ENCODE assay signal across 20 cellular contexts in the genomic region with DNA sequence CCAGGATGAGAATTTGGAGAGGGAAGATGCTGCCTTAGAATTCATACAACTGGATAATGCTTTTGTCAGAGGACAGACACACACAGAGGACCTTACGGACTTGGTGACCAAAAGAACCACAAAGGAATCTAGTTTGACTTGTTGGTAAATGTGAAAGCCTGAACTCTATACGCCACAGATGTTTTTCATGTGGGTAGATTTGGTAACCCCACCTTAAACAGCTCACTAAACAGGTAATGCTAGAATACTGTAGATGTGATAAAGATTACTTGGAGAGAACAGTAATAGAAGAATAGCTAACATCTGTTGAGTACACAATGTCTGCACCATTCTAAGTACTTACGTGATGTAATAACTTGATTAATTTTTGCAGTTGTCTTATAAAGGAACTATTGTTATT. TPM values are rescaled to one million over a fixed set of nuclear protein-coding genes. Genes with fewer than 3 reads are reported as not detected.
DNase-seq lines count a peak whose midpoint lies in the region; ATAC-seq and TF ChIP-seq lines count a peak whose summit lies in the region.
"Had no signal": no experiment of that assay in that cellular context is flagged by ENCODE, and none has a peak within 500 bp of the region (broad histone marks: within the 10 kb centered on the region; RNA-seq: fewer than 3 reads in every experiment).

No MANE protein-coding gene starts in this region.

- H3K4me3 Mint-ChIP-seq in activated CD4-positive, alpha-beta T cell treated with anti-CD3 and anti-CD28 coated beads, Interleukin-2, amount 10 ng/mL, durations not matched to agents 7 days and 5 days: no peak overlapping the region
- H3K4me3 Mint-ChIP-seq in chondrocyte (ENCODE audit: unreplicated experiment) (no peak overlapping the region), natural killer cell (peak overlapping the region; percentile 46)
- H3K4me3 Mint-ChIP-seq: activated naive CD8-positive, alpha-beta T cell treated with anti-CD3 and anti-CD28 coated beads, Interleukin-2, amount 50 U/mL, for 24 hours; activated T-cell treated with anti-CD3 and anti-CD28 coated beads, Interleukin-2, amount 50 U/mL, for 4 hours; CD4-positive, CD25-positive, alpha-beta regulatory T cell had no signal

- H3K4me3 ChIP-seq in upper lobe of right lung: no peak overlapping the region
- H3K4me3 ChIP-seq: pancreas, SK-N-MC had no signal

- no peak for TF ChIP-seq CTCF in chondrocyte (IDR thresholded peaks at IDR 0.05)
- no peak for TF ChIP-seq CTCF in natural killer cell (IDR thresholded peaks at IDR 0.05)
- no peak for TF ChIP-seq CTCF in upper lobe of right lung (IDR thresholded peaks at IDR 0.05)
- TF ChIP-seq CTCF in GM10266 (IDR thresholded peaks at IDR 0.05; ENCODE audit: control insufficient read depth, insufficient read depth, low read depth, missing control alignments): no peak

- H3K27ac ChIP-seq in upper lobe of right lung: peak overlapping the region; percentile 59
- H3K27ac ChIP-seq: SK-N-MC had no signal

- CTCF ChIA-PET in activated CD4-positive, alpha-beta T cell treated with anti-CD3 and anti-CD28 coated beads, Interleukin-2, amount 10 ng/mL, durations not matched to agents 7 days and 5 days (lab: Charles Lee): interaction anchor here (0.5 to 3.0 kb wide), 5 partner anchors 7 to 432 kb away, joined by 3 to 7 read pairs (median 3); no protein-coding TSS in a partner anchor

- peaks cover 61% of the 10 kb centered on the region for H3K4me1 ChIP-seq in upper lobe of right lung

- H3K36me3 Mint-ChIP-seq in activated CD4-positive, alpha-beta T cell treated with anti-CD3 and anti-CD28 coated beads, Interleukin-2, amount 10 ng/mL, durations not matched to agents 7 days and 5 days (ENCODE audit: low read depth): peaks cover 28% of the 10 kb centered on the region
- H3K36me3 Mint-ChIP-seq in chondrocyte (ENCODE audit: low read depth): peaks cover 8% of the 10 kb centered on the region
- H3K36me3 Mint-ChIP-seq in natural killer cell: no peaks in the 10 kb centered on the region
- H3K36me3 Mint-ChIP-seq: CD4-positive, CD25-positive, alpha-beta regulatory T cell had no signal

- no peaks in the 10 kb centered on the region for H3K27me3 ChIP-seq in upper lobe of right lung
- H3K27me3 ChIP-seq: pancreas had no signal

- H3K9me3 ChIP-seq in upper lobe of right lung: no peaks in the 10 kb centered on the region
- H3K9me3 ChIP-seq: pancreas had no signal

- intact Hi-C loops in natural killer cell (cut with micrococcal nuclease): no loop called here
- intact Hi-C loops in upper lobe of right lung (cut with DNase I): no loop called here

- ATAC-seq in natural killer cell (no peak), upper lobe of right lung (no peak), GM21447 (IDR thresholded peaks at IDR 0.05; ENCODE audit: unreplicated experiment) (no peak)
- ATAC-seq: activated naive CD8-positive, alpha-beta T cell treated with anti-CD3 and anti-CD28 coated beads, Interleukin-2, amount 50 U/mL, for 24 hours; activated T-cell treated with anti-CD3 and anti-CD28 coated beads, Interleukin-2, amount 50 U/mL, for 4 hours; pancreas had no signal

- H3K27ac Mint-ChIP-seq in activated CD4-positive, alpha-beta T cell treated with anti-CD3 and anti-CD28 coated beads, Interleukin-2, amount 10 ng/mL, durations not matched to agents 7 days and 5 days: peak overlapping the region; percentile 0
- H3K27ac Mint-ChIP-seq in chondrocyte (ENCODE audit: unreplicated experiment) (peak overlapping the region; percentile 22), natural killer cell (peak overlapping the region; percentile 70 to 90)
- H3K27ac Mint-ChIP-seq: activated naive CD8-positive, alpha-beta T cell treated with anti-CD3 and anti-CD28 coated beads, Interleukin-2, amount 50 U/mL, for 24 hours had no signal

- no peak for DNase-seq in activated CD4-positive, alpha-beta T cell treated with anti-CD3 and anti-CD28 coated beads, Interleukin-2, amount 10 ng/mL, durations not matched to agents 7 days and 5 days
- DNase-seq in activated CD4-positive, alpha-beta T cell treated with anti-CD3 and anti-CD28 coated beads, Interleukin-2, amount 50 U/mL, for 4 hours: no peak
- DNase-seq in chondrocyte (ENCODE audit: low spot score) (no peak), natural killer cell (no peak), upper lobe of right lung (no peak), GM10266 (ENCODE audit: extremely low spot score) (no peak)
- no peak for DNase-seq in activated CD8-positive, alpha-beta memory T cell treated with anti-CD3 and anti-CD28 coated beads, Interleukin-2, amount 50 U/mL, for 48 hours
- DNase-seq: activated CD4-positive, alpha-beta T cell treated with anti-CD3 and anti-CD28 coated beads for 4 hours; activated naive CD8-positive, alpha-beta T cell treated with anti-CD3 and anti-CD28 coated beads, Interleukin-2, amount 50 U/mL, for 24 hours; activated T-cell treated with anti-CD3 and anti-CD28 coated beads, Interleukin-2, amount 50 U/mL, for 4 hours; DMS53; effector CD8-positive, alpha-beta T cell; foreskin fibroblast; Kasumi-1; NCI-H1105; NCI-H2107; pancreas had no signal

- POLR2A ChIA-PET in activated CD4-positive, alpha-beta T cell treated with anti-CD3 and anti-CD28 coated beads, Interleukin-2, amount 10 ng/mL, durations not matched to agents 7 days and 5 days (lab: Charles Lee): interaction anchor here (0.9 kb wide), 1 partner anchor 9 kb away, joined by 3 read pairs; no protein-coding TSS in a partner anchor

- no peaks in the 10 kb centered on the region for H3K9me3 Mint-ChIP-seq in activated CD4-positive, alpha-beta T cell treated with anti-CD3 and anti-CD28 coated beads, Interleukin-2, amount 10 ng/mL, durations not matched to agents 7 days and 5 days
- no peaks in the 10 kb centered on the region for H3K9me3 Mint-ChIP-seq in chondrocyte (ENCODE audit: low read depth)
- H3K9me3 Mint-ChIP-seq in natural killer cell: no peaks in the 10 kb centered on the region
- H3K9me3 Mint-ChIP-seq: activated naive CD8-positive, alpha-beta T cell treated with anti-CD3 and anti-CD28 coated beads, Interleukin-2, amount 50 U/mL, for 24 hours; activated T-cell treated with anti-CD3 and anti-CD28 coated beads, Interleukin-2, amount 50 U/mL, for 4 hours; CD4-positive, CD25-positive, alpha-beta regulatory T cell had no signal

- peaks cover 69% of the 10 kb centered on the region for H3K4me1 Mint-ChIP-seq in activated CD4-positive, alpha-beta T cell treated with anti-CD3 and anti-CD28 coated beads, Interleukin-2, amount 10 ng/mL, durations not matched to agents 7 days and 5 days
- H3K4me1 Mint-ChIP-seq in chondrocyte (ENCODE audit: low read depth) (peaks cover 71% of the 10 kb centered on the region), natural killer cell (peaks cover 56 to 61% of the 10 kb centered on the region in 2 donors)

- H3K36me3 ChIP-seq in upper lobe of right lung: no peaks in the 10 kb centered on the region
- H3K36me3 ChIP-seq: pancreas had no signal

- no peaks in the 10 kb centered on the region for H3K27me3 Mint-ChIP-seq in activated CD4-positive, alpha-beta T cell treated with anti-CD3 and anti-CD28 coated beads, Interleukin-2, amount 10 ng/mL, durations not matched to agents 7 days and 5 days
- H3K27me3 Mint-ChIP-seq in chondrocyte (ENCODE audit: low read depth) (no peaks in the 10 kb centered on the region), natural killer cell (ENCODE audit: low read depth in 2 of 2) (no peaks in the 10 kb centered on the region)
- H3K27me3 Mint-ChIP-seq: activated naive CD8-positive, alpha-beta T cell treated with anti-CD3 and anti-CD28 coated beads, Interleukin-2, amount 50 U/mL, for 24 hours; CD4-positive, CD25-positive, alpha-beta regulatory T cell had no signal

RNA-seq across cellular contexts. Expression of a gene that starts 24.1 kb away (rescaled TPM):
- 10 to 100 TPM; 70.6 to 75.9 TPM for total RNA-seq in activated CD4-positive, alpha-beta T cell treated with anti-CD3 and anti-CD28 coated beads, Interleukin-2, amount 10 ng/mL, durations not matched to agents 7 days and 5 days
- 88.1 to 100 TPM (median 99.0 TPM) in 3 replicates for total RNA-seq in chondrocyte
- 10 to 100 TPM; 44.6 to 63.6 (median 55.8) TPM for total RNA-seq in natural killer cell
- 181 TPM for total RNA-seq in upper lobe of right lung

Comparison
In these comparisons a context has a peak if more than half of its experiments do, and no peak if none do; other contexts are left out.
1. H3K27ac Mint-ChIP-seq: peak in every context shown above with its lines; median percentile 80 in natural killer cell; 22 in chondrocyte; 0 in activated CD4-positive, alpha-beta T cell treated with anti-CD3 and anti-CD28 coated beads, Interleukin-2, amount 10 ng/mL, durations not matched to agents 7 days and 5 days.